ENCODE assay signal across 19 cellular contexts in the genomic region with DNA sequence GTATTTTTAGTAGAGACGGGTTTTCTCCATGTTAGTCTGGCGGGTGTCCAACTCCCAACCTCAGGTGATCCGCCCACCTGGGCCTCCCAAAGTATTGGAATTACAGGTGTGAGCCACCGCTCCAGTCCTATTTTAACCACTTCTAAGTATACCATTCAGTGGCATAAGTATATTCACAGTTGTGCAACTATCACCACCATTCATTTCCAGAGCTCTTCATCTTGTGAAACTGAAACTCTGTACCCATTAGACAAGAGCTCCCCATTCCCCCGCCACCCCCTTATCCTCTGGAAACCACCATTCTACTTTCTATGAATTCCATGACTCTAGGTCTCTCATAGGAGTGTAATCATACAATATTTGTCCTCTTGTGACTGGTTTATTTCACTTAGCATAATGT. TPM values are rescaled to one million over a fixed set of nuclear protein-coding genes. Genes with fewer than 3 reads are reported as not detected.
DNase-seq lines count a peak whose midpoint lies in the region; ATAC-seq and TF ChIP-seq lines count a peak whose summit lies in the region.
"Had no signal": no experiment of that assay in that cellular context is flagged by ENCODE, and none has a peak within 500 bp of the region (broad histone marks: within the 10 kb centered on the region; RNA-seq: fewer than 3 reads in every experiment).

No MANE protein-coding gene starts in this region.

- H3K27ac ChIP-seq in HL-60 (replicated peaks) (0 out of 2 replicates have a peak overlapping the region, but pooled peaks have one; percentile 4), RWPE1 (peak overlapping the region; percentile 99)
- H3K27ac ChIP-seq: parathyroid adenoma had no signal

- H3K27me3 ChIP-seq in HL-60 (ENCODE audit: insufficient read depth, poor library complexity, severe bottlenecking): no peaks in the 10 kb centered on the region
- H3K27me3 ChIP-seq: sigmoid colon had no signal

- no peak for ATAC-seq in HG02970 (IDR thresholded peaks at IDR 0.05; ENCODE audit: low FRiP score, unreplicated experiment)
- ATAC-seq in HG03571 (IDR thresholded peaks at IDR 0.05; ENCODE audit: unreplicated experiment): no peak
- ATAC-seq: effector memory CD8-positive, alpha-beta T cell; K562; left lobe of liver; T-cell had no signal

- intact Hi-C loops in posterior vena cava (cut with DNase I): no loop called here

- TF ChIP-seq CTCF in HL-60 (IDR thresholded peaks at IDR 0.05; ENCODE audit: insufficient read depth, low read length) (no peak), RWPE1 (conservative IDR thresholded peaks at IDR 0.05; ENCODE audit: low read depth) (no peak)

- POLR2A ChIA-PET in RWPE1 (lab: Yijun Ruan, JAX; ENCODE audit: low non-redundant PET): no interaction called here

- no peak overlapping the region for H3K4me3 ChIP-seq in HL-60 (replicated peaks; ENCODE audit: insufficient read depth, low read length)
- H3K4me3 ChIP-seq: K562, sigmoid colon, thoracic aorta had no signal

- CTCF ChIA-PET in RWPE1 (lab: Yijun Ruan, JAX): no interaction called here

- peak; percentile 63 for DNase-seq in activated CD8-positive, alpha-beta memory T cell treated with anti-CD3 and anti-CD28 coated beads, Interleukin-2, amount 50 U/mL, for 48 hours
- DNase-seq in activated CD8-positive, alpha-beta memory T cell treated with anti-CD3 and anti-CD28 coated beads, Interleukin-2, amount 50 U/mL, for 4 hours: no peak
- DNase-seq in HL-60 (ENCODE audit: low read depth in 1 of 2, low spot score in 1 of 2) (no peak), RWPE1 (ENCODE audit: low spot score) (no peak), posterior vena cava (ENCODE audit: low spot score) (peak; percentile 19), ureter (ENCODE audit: low spot score) (no peak)
- DNase-seq: CD4-positive, alpha-beta memory T cell; effector memory CD8-positive, alpha-beta T cell; glutamatergic neuron; NCI-H1092 treated with DMSO at 0.1 percent for 48 hours; NCI-H2081; sigmoid colon; T-cell had no signal

RNA-seq across cellular contexts. Expression of gene CAMTA1, which starts 40.2 kb away (rescaled TPM):
- 10 to 100 TPM; 65.1 to 76.4 TPM for total RNA-seq in posterior vena cava
- 88.1 TPM for total RNA-seq in ureter

RNA-seq across cellular contexts. Expression of gene DNAJC11, which starts 43.5 kb away (rescaled TPM):
- total RNA-seq in posterior vena cava: 10 to 100 TPM; 24.6 TPM
- 65.3 TPM for total RNA-seq in ureter

Comparison
In these comparisons a context has a peak if more than half of its experiments do, and no peak if none do; other contexts are left out.
1. DNase-seq: peak in activated CD8-positive, alpha-beta memory T cell treated with anti-CD3 and anti-CD28 coated beads, Interleukin-2, amount 50 U/mL, for 48 hours (single experiment) and posterior vena cava (single experiment); none in activated CD8-positive, alpha-beta memory T cell treated with anti-CD3 and anti-CD28 coated beads, Interleukin-2, amount 50 U/mL, for 4 hours (single experiment), HL-60 (0 of 2), RWPE1 (single experiment) and ureter (single experiment).